Comparison of ENCODE assay signal across 8 cellular contexts in genomic region chr6:166957087-166957804, GRCh38. TPM values are rescaled to one million over a fixed set of nuclear protein-coding genes. Genes with fewer than 3 reads are reported as not detected.
DNase-seq lines count a peak whose midpoint lies in the region; ATAC-seq, FAIRE-seq and TF ChIP-seq lines count a peak whose summit lies in the region.

No MANE protein-coding gene starts in this region.

- no peaks in the 10 kb centered on the region for H4K20me1 ChIP-seq in SU-DHL-6 (ENCODE audit: low read depth, low read length)

- H2AFZ ChIP-seq in SU-DHL-6 (ENCODE audit: low read depth, low read length, severe bottlenecking) = peak overlapping the region; percentile 60

- no peaks in the 10 kb centered on the region for H3K9me3 ChIP-seq in SU-DHL-6 (ENCODE audit: insufficient read depth, low read length)

- H3K4me3 ChIP-seq in SU-DHL-6 (ENCODE audit: insufficient read depth, low read length, poor library complexity, severe bottlenecking) (peak overlapping the region; percentile 63), bronchial epithelial cell (ENCODE audit: low read depth, low read length) (peak overlapping the region; percentile 71)

- H3K27ac ChIP-seq in SU-DHL-6 (ENCODE audit: low read depth, low read length) (peak overlapping the region; percentile 91), layer of hippocampus (ENCODE audit: low read depth, low read length) (peak overlapping the region; percentile 87)

- no peak for FAIRE-seq in bronchial epithelial cell (lab: Jason Lieb, UNC)

- H3K27me3 ChIP-seq in SU-DHL-6 (ENCODE audit: low read length) (no peaks in the 10 kb centered on the region), bronchial epithelial cell (ENCODE audit: control insufficient read depth, insufficient read depth, low read length) (no peaks in the 10 kb centered on the region), layer of hippocampus (ENCODE audit: control insufficient read depth, insufficient read depth, low read length) (no peaks in the 10 kb centered on the region)

- no peaks in the 10 kb centered on the region for H3K79me2 ChIP-seq in SU-DHL-6 (ENCODE audit: insufficient read depth, low read length)

- H3K36me3 ChIP-seq in SU-DHL-6 (ENCODE audit: low read length) = no peaks in the 10 kb centered on the region
- H3K36me3 ChIP-seq in bronchial epithelial cell (ENCODE audit: control insufficient read depth, insufficient read depth, low read length) = no peaks in the 10 kb centered on the region

- peak overlapping the region; percentile 65 for H3K4me2 ChIP-seq in SU-DHL-6 (ENCODE audit: low read depth, low read length, poor library complexity, severe bottlenecking)

- DNase-seq in DMS53 treated with DMSO at 0.1 percent for 48 hours (lab: John Stamatoyannopoulos, UW; ENCODE audit: unreplicated experiment) = peak; percentile 52
- DNase-seq in bronchial epithelial cell (ENCODE audit: low read depth) = no peak
- DNase-seq in stimulated activated CD8-positive, alpha-beta memory T cell treated with anti-CD3 and anti-CD28 coated beads, Interleukin-4, amount 100 ng/mL, for 24 hours (ENCODE audit: low read depth) = peak; percentile 45
- no peak for DNase-seq in cerebellar nuclear complex (lab: John Stamatoyannopoulos, UW)

- peak overlapping the region; percentile 61 for H3K9ac ChIP-seq in SU-DHL-6 (ENCODE audit: low read length)

- no peaks in the 10 kb centered on the region for H3K9me2 ChIP-seq in SU-DHL-6 (replicated peaks; ENCODE audit: insufficient read depth, low read length)

- peak; percentile 37 for ATAC-seq in GM19455 (IDR thresholded peaks at IDR 0.05; ENCODE audit: unreplicated experiment)
- ATAC-seq in HG03469 (IDR thresholded peaks at IDR 0.05; ENCODE audit: unreplicated experiment) = peak; percentile 34

- peaks cover 36% of the 10 kb centered on the region for H3F3A ChIP-seq in SU-DHL-6 (ENCODE audit: insufficient read depth)

- TF ChIP-seq CTCF in SU-DHL-6 (IDR thresholded peaks at IDR 0.05; ENCODE audit: insufficient read depth, low read length, poor library complexity, severe bottlenecking) = no peak
- no peak for TF ChIP-seq CTCF in bronchial epithelial cell (IDR thresholded peaks at IDR 0.05; ENCODE audit: insufficient read depth, low read length, severe bottlenecking)

RNA-seq across cellular contexts. Expression of gene RNASET2, which starts 0.9 kb away (rescaled TPM):
- total RNA-seq in bronchial epithelial cell = 13.2 and 15.0 TPM in 2 replicates

RNA-seq across cellular contexts. Expression of gene CEP43, which starts 42.0 kb away (rescaled TPM):
- 11.8 and 14.0 TPM in 2 replicates for total RNA-seq in bronchial epithelial cell

Comparison
In these comparisons a context has a peak if more than half of its experiments do, and no peak if none do; other contexts are left out.
1. DNase-seq: peak in DMS53 treated with DMSO at 0.1 percent for 48 hours (single experiment) and stimulated activated CD8-positive, alpha-beta memory T cell treated with anti-CD3 and anti-CD28 coated beads, Interleukin-4, amount 100 ng/mL, for 24 hours (single experiment); none in bronchial epithelial cell (single experiment) and cerebellar nuclear complex (0 of 2).